ENCODE assay signal across 19 cellular contexts in genomic region chr2:233153146-233153798, GRCh38.
A peak's percentile ranks its signal among the peaks of the same experiment; 100 is the strongest.
DNase-seq lines count a peak whose midpoint lies in the region; ATAC-seq, FAIRE-seq and TF ChIP-seq lines count a peak whose summit lies in the region.
"Had no signal": no experiment of that assay in that cellular context is flagged by ENCODE, and none has a peak within 500 bp of the region (broad histone marks: within the 10 kb centered on the region; RNA-seq: fewer than 3 reads in every experiment).

No MANE protein-coding gene starts in this region.

- H3K27me3 Mint-ChIP-seq in activated naive CD4-positive, alpha-beta T cell treated with anti-CD3 and anti-CD28 coated beads for 36 hours (ENCODE audit: low read depth), result no peaks in the 10 kb centered on the region
- no peaks in the 10 kb centered on the region for H3K27me3 Mint-ChIP-seq in H9 (ENCODE audit: low read depth)

- H3K79me2 ChIP-seq in H9 (ENCODE audit: insufficient read depth, low read length), result no peaks in the 10 kb centered on the region
- H3K79me2 ChIP-seq in GM12878 (ENCODE audit: control insufficient read depth, insufficient read depth, low read length), result no peaks in the 10 kb centered on the region

- no peak overlapping the region for H4K8ac ChIP-seq in H9 (replicated peaks; ENCODE audit: insufficient read length, low read depth, low read length)

- H3K27ac ChIP-seq in H9 (ENCODE audit: insufficient read length, low read depth, low read length) (no peak overlapping the region), GM12878 (ENCODE audit: control insufficient read depth, insufficient read depth) (no peak overlapping the region)
- H3K27ac ChIP-seq: gastrocnemius medialis, upper lobe of left lung had no signal

- H3K4me2 ChIP-seq in H9 (ENCODE audit: insufficient read depth, insufficient read length, low read length), result no peak overlapping the region
- H3K4me2 ChIP-seq in GM12878 (ENCODE audit: control insufficient read depth, insufficient read depth), result no peak overlapping the region

- no peak overlapping the region for H3K18ac ChIP-seq in H9 (ENCODE audit: insufficient read length, low read depth, low read length)

- no peak overlapping the region for H4K91ac ChIP-seq in H9 (ENCODE audit: insufficient read length, low read depth, low read length)

- no CpG with 5 or more reads among the region's 9 CpGs for WGBS in H9 (ENCODE audit: extremely low coverage, insufficient read length, low lambda C conversion rate)
- 87% methylated on average over 9 of the region's 9 CpGs for WGBS in GM12878 (ENCODE audit: insufficient coverage, insufficient replicate concordance, low lambda C conversion rate, missing lambda C conversion rate)

- no peak for DNase-seq in activated naive CD4-positive, alpha-beta T cell treated with anti-CD3 and anti-CD28 coated beads for 36 hours
- DNase-seq in activated naive CD4-positive, alpha-beta T cell (lab: John Stamatoyannopoulos, UW), result no peak
- no peak for DNase-seq in H9
- no peak for DNase-seq in GM12878 (ENCODE audit: low read depth, low spot score)
- DNase-seq in pulmonary artery endothelial cell (ENCODE audit: low read depth, low spot score), result peak; percentile 37
- DNase-seq in SKM-1 (lab: John Stamatoyannopoulos, UW; ENCODE audit: unreplicated experiment), result no peak
- no peak for DNase-seq in KBM-7
- DNase-seq: activated effector memory CD4-positive, alpha-beta T cell treated with Interleukin-2 at 50 U/mL for 16 hours; cortex of kidney; erythroblast; GOT3; MM.1S; NCI-H2227 treated with DMSO at 0.1 percent for 48 hours; stimulated activated CD4-positive, alpha-beta T cell treated with anti-CD3 and anti-CD28 coated beads, Interleukin-15, amount 100 ng/mL, for 24 hours; stimulated activated naive CD4-positive, alpha-beta T cell; upper lobe of left lung had no signal

- intact Hi-C loops in activated naive CD4-positive, alpha-beta T cell treated with anti-CD3 and anti-CD28 coated beads for 36 hours (cut with micrococcal nuclease), result no loop called here
- intact Hi-C loops in GM12878 (cut with micrococcal nuclease; ENCODE audit: unreplicated experiment), result no loop called here

- no peak overlapping the region for H3K9ac ChIP-seq in H9 (ENCODE audit: extremely low read depth, insufficient read length, low read length)
- no peak overlapping the region for H3K9ac ChIP-seq in GM12878 (ENCODE audit: control insufficient read depth, insufficient read depth, low read length)

- H3K36me3 ChIP-seq in GM12878 (ENCODE audit: control insufficient read depth in 2 of 2, insufficient read depth in 2 of 2, low read length in 1 of 2), result peaks cover 36 to 61% of the 10 kb centered on the region in 2 experiments
- H3K36me3 ChIP-seq: gastrocnemius medialis had no signal

- H2AK5ac ChIP-seq in H9 (ENCODE audit: insufficient read length, low read length), result no peak overlapping the region

- H3K56ac ChIP-seq in H9 (ENCODE audit: insufficient read length, low read depth, low read length), result no peak overlapping the region

- no peak overlapping the region for H2BK20ac ChIP-seq in H9 (ENCODE audit: low read depth, low read length, poor library complexity, severe bottlenecking)

- H3K27me3 ChIP-seq in H9 (ENCODE audit: insufficient read depth, low read length) (no peaks in the 10 kb centered on the region), GM12878 (replicated peaks in 1 of 2; ENCODE audit: control insufficient read depth in 2 of 2, insufficient read depth in 2 of 2, low read length in 1 of 2) (no peaks in the 10 kb centered on the region)
- H3K27me3 ChIP-seq: upper lobe of left lung had no signal

- H3K4me1 ChIP-seq in H9 (ENCODE audit: insufficient read depth, low read length) (no peaks in the 10 kb centered on the region), GM12878 (ENCODE audit: control insufficient read depth, insufficient read depth, low read length) (no peaks in the 10 kb centered on the region)
- H3K4me1 ChIP-seq: gastrocnemius medialis, upper lobe of left lung had no signal

- RAD21 ChIA-PET in GM12878 (lab: Charles Lee; ENCODE audit: unreplicated experiment), result no interaction called here

- H2BK5ac ChIP-seq in H9 (ENCODE audit: insufficient read length, low read length), result no peak overlapping the region

- SMC1A ChIA-PET in GM12878 (lab: Charles Lee; ENCODE audit: uncharacterized antibody, unreplicated experiment), result no interaction called here

- peak overlapping the region; percentile 37 for H3K27ac Mint-ChIP-seq in activated naive CD4-positive, alpha-beta T cell treated with anti-CD3 and anti-CD28 coated beads for 36 hours
- H3K27ac Mint-ChIP-seq in H9, result peak overlapping the region in 2 of 3 experiments; percentile 37 to 80; a peak in 3 of 7 replicates
- H3K27ac Mint-ChIP-seq: mesothelial cell of epicardium had no signal

- H3K14ac ChIP-seq in H9 (ENCODE audit: insufficient read depth, low read length), result no peak overlapping the region

- TF ChIP-seq POLR2A in GM12878 (IDR thresholded peaks at IDR 0.05; ENCODE audit: low read depth, low read length), result no peak

- POLR2A ChIA-PET in GM12878 (lab: Charles Lee), result no interaction called here

- ATAC-seq in GM12878 (no peak), GM19467 (IDR thresholded peaks at IDR 0.05; ENCODE audit: unreplicated experiment) (no peak)

- H4K20me1 ChIP-seq in H9 (ENCODE audit: control insufficient read depth, insufficient read depth, insufficient read length) (no peaks in the 10 kb centered on the region), GM12878 (ENCODE audit: control insufficient read depth, insufficient read depth) (no peaks in the 10 kb centered on the region; the same call in 1 of the 2 replicates)

- H3K4me3 Mint-ChIP-seq in activated naive CD4-positive, alpha-beta T cell treated with anti-CD3 and anti-CD28 coated beads for 36 hours, result no peak overlapping the region
- no peak overlapping the region for H3K4me3 Mint-ChIP-seq in H9
- H3K4me3 Mint-ChIP-seq: mesothelial cell of epicardium had no signal

- H2AFZ ChIP-seq in H9 (ENCODE audit: low read length) (no peak overlapping the region), GM12878 (ENCODE audit: control insufficient read depth, low read depth, low read length) (no peak overlapping the region)

- H3K23ac ChIP-seq in H9 (ENCODE audit: insufficient read length, low read depth, low read length), result no peak overlapping the region

- TSS peak; percentile 35 for BruUV-seq in GM12878 (replicated peaks; lab: Mats Ljungman, UMichigan)

- in situ Hi-C loops in GM12878 (cut with MboI), result no loop called here
- in situ Hi-C loops in KBM-7 (cut with MboI; ENCODE audit: low pct_unique_long_range_greater_than_20kb, low sequenced_read_pairs), result no loop called here

- no peak for TF ChIP-seq RAD21 in GM12878 (IDR thresholded peaks at IDR 0.05; ENCODE audit: insufficient read depth, low read depth, low read length)

- H2BK15ac ChIP-seq in H9 (ENCODE audit: low read depth, low read length), result no peak overlapping the region

- no peak overlapping the region for H4K5ac ChIP-seq in H9 (ENCODE audit: insufficient read length, low read depth, low read length)

- H3K79me1 ChIP-seq in H9 (ENCODE audit: insufficient read depth, low read depth, low read length, poor library complexity, severe bottlenecking), result no peaks in the 10 kb centered on the region

- no peaks in the 10 kb centered on the region for H3K9me3 Mint-ChIP-seq in activated naive CD4-positive, alpha-beta T cell treated with anti-CD3 and anti-CD28 coated beads for 36 hours
- no peaks in the 10 kb centered on the region for H3K9me3 Mint-ChIP-seq in H9

- H2BK12ac ChIP-seq in H9 (ENCODE audit: insufficient read length, low read depth, low read length), result no peak overlapping the region

- no peak for FAIRE-seq in GM12878 (lab: Jason Lieb, UNC)

- CTCF ChIA-PET in activated naive CD4-positive, alpha-beta T cell treated with anti-CD3 and anti-CD28 coated beads for 36 hours (lab: Charles Lee), result no interaction called here
- CTCF ChIA-PET in GM12878 (lab: Yijun Ruan, JAX), result interaction anchor here (0.6 to 1.0 kb wide), 3 partner anchors 9 to 101 kb away, joined by 3 read pairs; no protein-coding TSS in a partner anchor

- H3K23me2 ChIP-seq in H9 (ENCODE audit: insufficient read length, low read depth, low read length, poor library complexity, severe bottlenecking), result no peaks in the 10 kb centered on the region

- H3K36me3 Mint-ChIP-seq in activated naive CD4-positive, alpha-beta T cell treated with anti-CD3 and anti-CD28 coated beads for 36 hours (ENCODE audit: low read depth), result peaks cover 31% of the 10 kb centered on the region
- peaks cover 0 to 39% (median 6%) of the 10 kb centered on the region in 3 experiments; a peak in 2 of 7 replicates for H3K36me3 Mint-ChIP-seq in H9 (ENCODE audit: insufficient read depth in 1 of 3, low read depth in 3 of 3)
- H3K36me3 Mint-ChIP-seq: mesothelial cell of epicardium had no signal

- no peak overlapping the region for H3T11ph ChIP-seq in H9 (ENCODE audit: low read length)

- no peak overlapping the region for H3K4me3 ChIP-seq in GM12878
- H3K4me3 ChIP-seq: gastrocnemius medialis, upper lobe of left lung had no signal

- no peak for TF ChIP-seq EP300 in GM12878 (IDR thresholded peaks at IDR 0.05; ENCODE audit: borderline replicate concordance in 1 of 2, control insufficient read depth in 1 of 2, low read depth in 2 of 2, low read length in 2 of 2)

- TF ChIP-seq CTCF in H9 (conservative IDR thresholded peaks at IDR 0.05), result no peak
- no peak for TF ChIP-seq CTCF in GM12878 (IDR thresholded peaks at IDR 0.05 in 2 of 3, conservative IDR thresholded peaks at IDR 0.05 in 1 of 3; ENCODE audit: control insufficient read depth in 2 of 3, extremely low read depth in 1 of 3, insufficient read depth in 1 of 3, low read depth in 3 of 3, low read length in 3 of 3)

- H3K4me1 Mint-ChIP-seq in activated naive CD4-positive, alpha-beta T cell treated with anti-CD3 and anti-CD28 coated beads for 36 hours (ENCODE audit: low read depth), result no peaks in the 10 kb centered on the region
- H3K4me1 Mint-ChIP-seq in H9, result peaks cover 6 to 12% of the 10 kb centered on the region in 2 experiments
- H3K4me1 Mint-ChIP-seq: mesothelial cell of epicardium had no signal

- no peak overlapping the region for H3K4ac ChIP-seq in H9 (ENCODE audit: low read depth, low read length)

- H3K9me3 ChIP-seq in H9 (ENCODE audit: control insufficient read depth, low read depth, low read length) (no peaks in the 10 kb centered on the region), GM12878 (replicated peaks; ENCODE audit: control insufficient read depth, insufficient read depth, low read length) (peaks cover 4% of the 10 kb centered on the region; the same call in 2 of the 3 replicates)
- H3K9me3 ChIP-seq: gastrocnemius medialis, upper lobe of left lung had no signal

- no peak overlapping the region for H2BK120ac ChIP-seq in H9 (ENCODE audit: low read depth, low read length, poor library complexity, severe bottlenecking)

TF ChIP-seq in GM12878, 131 proteins besides CTCF, POLR2A, EP300 and RAD21:
- TF ChIP-seq MYB (IDR thresholded peaks at IDR 0.05; ENCODE audit: borderline replicate concordance, low read depth, low read length) (no peak), RUNX3 (IDR thresholded peaks at IDR 0.05; ENCODE audit: low read length) (peak; percentile 9; the same call in 1 of the 2 replicates), TCF12 (IDR thresholded peaks at IDR 0.05; ENCODE audit: low read depth, low read length) (no peak), BHLHE40 (IDR thresholded peaks at IDR 0.05; ENCODE audit: borderline replicate concordance in 1 of 2, low read depth in 2 of 2, low read length in 1 of 2) (no peak), HDGF (IDR thresholded peaks at IDR 0.05) (no peak)
